Comparison of ENCODE assay signal across 8 cellular contexts in the genomic region with DNA sequence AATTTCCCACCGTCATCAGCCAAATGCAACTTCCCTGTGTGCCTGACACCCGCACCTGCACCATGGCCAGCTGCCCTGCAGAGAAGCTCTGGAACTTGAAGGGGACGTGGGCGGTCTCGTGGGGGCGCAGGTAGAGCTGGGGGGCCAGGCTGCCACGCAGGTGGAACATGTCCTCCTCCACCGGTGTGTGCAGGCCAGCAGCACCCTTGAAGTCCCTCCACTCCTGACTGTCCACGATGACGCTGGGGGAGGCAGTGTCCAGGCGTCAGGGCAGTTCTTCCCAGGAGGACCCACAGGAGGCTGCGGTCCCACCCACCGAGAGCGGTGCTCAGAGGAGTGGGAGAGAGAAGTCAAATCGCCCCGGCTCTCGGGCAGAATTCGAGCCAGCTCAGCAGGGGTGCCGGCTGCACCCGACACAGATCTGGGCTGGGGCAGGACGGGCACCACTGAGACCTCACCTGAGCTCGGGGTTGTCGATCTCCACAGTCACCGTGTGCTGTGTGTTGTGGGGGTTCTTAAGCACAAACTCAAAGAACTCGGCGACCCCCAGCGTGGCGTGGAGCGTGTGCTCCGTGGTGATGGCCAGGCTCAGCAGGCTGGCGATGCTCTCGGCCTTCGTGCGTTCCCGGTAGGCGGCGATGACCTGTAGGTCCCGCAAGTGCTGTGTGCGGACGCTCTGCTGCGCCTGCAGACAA.
"Had no signal": no experiment of that assay in that cellular context is flagged by ENCODE, and none has a peak within 500 bp of the region (broad histone marks: within the 10 kb centered on the region; RNA-seq: fewer than 3 reads in every experiment).

No MANE protein-coding gene starts in this region.

- DNase-seq: IMR-90, KBM-7, KG1 had no signal

- H3K27ac ChIP-seq: HL-60 had no signal

- H3K27ac Mint-ChIP-seq: IgD-negative memory B cell had no signal

- ATAC-seq: HepG2, K562 had no signal

- H3K4me3 Mint-ChIP-seq: IgD-negative memory B cell had no signal

- H3K4me3 ChIP-seq: K562 had no signal

- FAIRE-seq: HepG2, HTR-8/SVneo had no signal

- H3K4me1 Mint-ChIP-seq: IgD-negative memory B cell had no signal

- H3K27me3 Mint-ChIP-seq: IgD-negative memory B cell had no signal
